ENCODE assay signal across 8 cellular contexts in the genomic region with DNA sequence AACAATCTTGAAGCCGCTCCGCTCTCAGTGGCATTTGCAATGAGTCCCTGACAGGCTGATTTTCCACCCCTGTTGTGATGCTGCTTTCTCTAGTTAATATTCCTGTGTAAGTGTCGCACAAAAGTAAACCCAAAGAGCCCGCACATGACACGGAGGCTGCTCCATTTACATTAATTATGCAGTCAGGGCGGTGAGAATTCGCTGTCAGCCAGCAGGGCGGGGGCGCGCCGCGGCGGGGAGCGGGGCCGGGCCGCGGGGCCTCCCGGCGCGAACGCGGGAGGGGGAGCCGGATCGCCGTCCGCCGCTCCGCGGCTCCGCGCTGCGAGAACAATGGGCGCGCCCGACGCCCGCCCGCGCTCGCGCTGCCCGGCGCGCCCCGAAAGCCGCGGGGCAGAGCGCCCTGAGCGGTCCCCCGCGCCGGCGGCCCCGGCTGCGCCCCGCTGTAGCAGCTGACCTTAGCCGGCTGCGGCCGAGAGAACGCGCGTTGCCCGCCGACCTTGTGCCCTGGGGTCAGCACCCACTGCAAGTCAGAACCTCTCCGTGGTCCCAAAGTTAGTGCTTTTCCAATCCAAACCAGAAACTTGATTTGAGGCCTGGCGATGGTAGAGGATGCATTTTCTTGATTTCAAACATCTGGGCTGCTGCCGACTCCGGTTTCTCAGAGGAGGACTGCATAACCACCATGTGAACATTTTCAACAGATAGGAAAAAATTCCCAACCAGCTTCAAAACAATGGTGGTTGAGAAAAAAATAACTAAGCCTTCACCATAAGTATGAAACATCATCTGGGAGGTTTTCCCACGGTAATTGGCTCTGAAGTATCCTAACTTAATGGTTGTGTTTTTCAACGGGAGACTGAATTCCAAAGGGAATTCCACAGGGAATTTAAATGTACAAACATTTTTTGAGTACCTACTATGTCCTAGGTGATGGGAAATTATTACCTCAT.
A peak's percentile ranks its signal among the peaks of the same experiment; 100 is the strongest.
DNase-seq lines count a peak whose midpoint lies in the region; ATAC-seq and TF ChIP-seq lines count a peak whose summit lies in the region.

No MANE protein-coding gene starts in this region.

- H3K9me3 Mint-ChIP-seq in activated CD8-positive, alpha-beta T cell treated with anti-CD3 and anti-CD28 coated beads for 36 hours, result no peaks in the 10 kb centered on the region
- H3K9me3 Mint-ChIP-seq in effector memory CD8-positive, alpha-beta T cell, result no peaks in the 10 kb centered on the region

- TF ChIP-seq CTCF in activated CD8-positive, alpha-beta T cell treated with anti-CD3 and anti-CD28 coated beads for 36 hours (IDR thresholded peaks at IDR 0.05), result no peak

- H3K79me2 ChIP-seq in ACC112 (ENCODE audit: control insufficient read depth, insufficient read depth, low read length, unreplicated experiment), result peaks cover 50% of the 10 kb centered on the region

- peaks cover 16% of the 10 kb centered on the region for H3K4me1 ChIP-seq in ACC112 (ENCODE audit: control insufficient read depth, insufficient read depth, low read length, unreplicated experiment)

- no peak overlapping the region for H3K27ac ChIP-seq in ACC112 (ENCODE audit: low read depth, low read length)

- no peak overlapping the region for H3K27ac Mint-ChIP-seq in activated CD8-positive, alpha-beta T cell treated with anti-CD3 and anti-CD28 coated beads for 36 hours
- H3K27ac Mint-ChIP-seq in effector memory CD8-positive, alpha-beta T cell, result peak overlapping the region in 1 of 2 donors; percentile 30

- CTCF ChIA-PET in activated CD8-positive, alpha-beta T cell treated with anti-CD3 and anti-CD28 coated beads for 36 hours (lab: Charles Lee), result interaction anchor here (0.6 to 0.8 kb wide), 2 partner anchors 123 to 133 kb away, joined by 3 to 4 read pairs; no protein-coding TSS in a partner anchor

- H3K27me3 ChIP-seq in ACC112 (ENCODE audit: insufficient read depth, low read length), result no peaks in the 10 kb centered on the region

- peak overlapping the region; percentile 99 for H2AFZ ChIP-seq in ACC112 (ENCODE audit: low read length, unreplicated experiment)

- peaks cover 24% of the 10 kb centered on the region for H3K27me3 Mint-ChIP-seq in activated CD8-positive, alpha-beta T cell treated with anti-CD3 and anti-CD28 coated beads for 36 hours
- peaks cover 20 to 28% of the 10 kb centered on the region in 2 donors for H3K27me3 Mint-ChIP-seq in effector memory CD8-positive, alpha-beta T cell

- no peaks in the 10 kb centered on the region for H3K36me3 Mint-ChIP-seq in activated CD8-positive, alpha-beta T cell treated with anti-CD3 and anti-CD28 coated beads for 36 hours (ENCODE audit: low read depth)
- H3K36me3 Mint-ChIP-seq in effector memory CD8-positive, alpha-beta T cell (ENCODE audit: insufficient read depth), result no peaks in the 10 kb centered on the region

- H3K4me1 Mint-ChIP-seq in activated CD8-positive, alpha-beta T cell treated with anti-CD3 and anti-CD28 coated beads for 36 hours (ENCODE audit: low read depth), result peaks cover 11% of the 10 kb centered on the region
- peaks cover 5 to 14% of the 10 kb centered on the region in 2 donors for H3K4me1 Mint-ChIP-seq in effector memory CD8-positive, alpha-beta T cell (ENCODE audit: low read depth in 2 of 2)

- peak overlapping the region; percentile 83 for H3K4me3 ChIP-seq in ACC112 (ENCODE audit: low read depth, low read length)

- peak; percentile 54 for ATAC-seq in GM18907 (IDR thresholded peaks at IDR 0.05; ENCODE audit: unreplicated experiment)
- ATAC-seq in activated CD8-positive, alpha-beta T cell treated with anti-CD3 and anti-CD28 coated beads for 36 hours, result peak; percentile 74
- ATAC-seq in effector memory CD8-positive, alpha-beta T cell (replicated peaks), result peak; percentile 91

- H3K4me3 Mint-ChIP-seq in activated CD8-positive, alpha-beta T cell treated with anti-CD3 and anti-CD28 coated beads for 36 hours, result peak overlapping the region; percentile 73
- H3K4me3 Mint-ChIP-seq in effector memory CD8-positive, alpha-beta T cell, result peak overlapping the region; percentile 69 to 70

- POLR2A ChIA-PET in activated CD8-positive, alpha-beta T cell treated with anti-CD3 and anti-CD28 coated beads for 36 hours (lab: Charles Lee), result no interaction called here

- intact Hi-C loops in activated CD8-positive, alpha-beta T cell treated with anti-CD3 and anti-CD28 coated beads for 36 hours (cut with micrococcal nuclease), result no loop called here

- H3K36me3 ChIP-seq in ACC112 (ENCODE audit: insufficient read depth, low read length), result no peaks in the 10 kb centered on the region

- DNase-seq in NCI-H1105 treated with DMSO at 0.1 percent for 48 hours (lab: John Stamatoyannopoulos, UW) (peak; percentile 47), lung microvascular endothelial cell (ENCODE audit: low read depth in 2 of 2) (peak; percentile 47 to 50), H4 (ENCODE audit: low spot score) (no peak)
- DNase-seq in activated CD8-positive, alpha-beta T cell treated with anti-CD3 and anti-CD28 coated beads for 36 hours, result peak; percentile 40
- peak; percentile 10 to 28 (median 11) for DNase-seq in effector memory CD8-positive, alpha-beta T cell
- peak in 2 of 3 experiments; percentile 7 to 16 for DNase-seq in stimulated activated CD4-positive, alpha-beta T cell treated with anti-CD3 and anti-CD28 coated beads, TNF-alpha, amount 100 ng/mL, for 4 hours (ENCODE audit: low read depth in 3 of 3)
